15 cellular contexts compared by ENCODE assay signal in the genomic region with DNA sequence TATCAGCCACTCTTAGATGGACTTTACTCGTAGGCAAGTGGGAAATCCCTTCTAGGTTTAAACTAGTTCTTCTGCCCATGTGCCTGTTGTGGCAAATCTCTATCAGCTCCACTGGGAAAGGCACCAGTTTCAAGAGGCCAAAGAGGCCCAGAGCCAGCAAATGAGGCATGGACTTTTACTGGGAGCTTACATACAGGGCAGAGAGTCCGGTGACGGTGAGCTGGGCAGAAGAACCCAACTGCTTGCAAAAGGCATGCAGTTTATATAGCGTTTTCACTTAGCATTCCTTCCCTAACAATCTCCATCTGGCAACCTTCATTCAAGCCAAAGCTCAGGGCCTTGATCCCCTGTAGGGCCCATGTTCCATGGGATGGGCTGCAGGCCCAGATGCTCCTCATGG.
"Had no signal": no experiment of that assay in that cellular context is flagged by ENCODE, and none has a peak within 500 bp of the region (broad histone marks: within the 10 kb centered on the region; RNA-seq: fewer than 3 reads in every experiment).

No MANE protein-coding gene starts in this region.

- H3K4me2 ChIP-seq: hepatocyte had no signal

- H3K27ac ChIP-seq: dorsolateral prefrontal cortex, hepatocyte, sigmoid colon, skin epidermis, stomach, thoracic aorta had no signal

- ATAC-seq: left colon; mucosa of descending colon; naive thymus-derived CD8-positive, alpha-beta T cell had no signal

- H3K4me3 ChIP-seq: dorsolateral prefrontal cortex, hepatocyte, mucosa of descending colon, sigmoid colon, skin epidermis, stomach, thoracic aorta had no signal

- H3K9me3 ChIP-seq: mucosa of descending colon, sigmoid colon, stomach, thoracic aorta had no signal

- H2AFZ ChIP-seq: hepatocyte had no signal

- H3K79me2 ChIP-seq: hepatocyte had no signal

- H3K36me3 ChIP-seq: sigmoid colon, stomach, thoracic aorta had no signal

- H3K27me3 ChIP-seq: hepatocyte, sigmoid colon, stomach had no signal

- H3K4me1 ChIP-seq: sigmoid colon had no signal

- DNase-seq: cortex of kidney; effector CD8-positive, alpha-beta T cell; left colon; mammary epithelial cell; mucosa of descending colon; naive thymus-derived CD8-positive, alpha-beta T cell; posterior cingulate gyrus; sigmoid colon; stimulated activated naive CD4-positive, alpha-beta T cell; stomach; trophoblast cell had no signal
